34 cellular contexts compared by ENCODE assay signal in genomic region chr6:45562171-45562570, GRCh38.
"Had no signal": no experiment of that assay in that cellular context is flagged by ENCODE, and none has a peak within 500 bp of the region (broad histone marks: within the 10 kb centered on the region; RNA-seq: fewer than 3 reads in every experiment).

No MANE protein-coding gene starts in this region.

- H3K9me3 ChIP-seq: adrenal gland, ascending aorta, body of pancreas, breast epithelium had no signal

- H3K4me3 ChIP-seq: adrenal gland, ascending aorta, body of pancreas, breast epithelium, cardiac muscle cell had no signal

- H3K4me1 ChIP-seq: adrenal gland, ascending aorta, body of pancreas, breast epithelium had no signal

- FAIRE-seq: astrocyte, bronchial epithelial cell had no signal

- H3K27me3 ChIP-seq: adrenal gland, ascending aorta, body of pancreas, brain microvascular endothelial cell, breast epithelium, cardiac muscle cell had no signal

- ATAC-seq: activated naive CD4-positive, alpha-beta T cell treated with anti-CD3 and anti-CD28 coated beads, Interleukin-2, amount 50 U/mL, for 72 hours; activated naive CD8-positive, alpha-beta T cell treated with anti-CD3 and anti-CD28 coated beads, Interleukin-2, amount 50 U/mL, for 24 hours; activated T-cell treated with anti-CD3 and anti-CD28 coated beads, Interleukin-2, amount 50 U/mL, for 4 hours; activated T-cell treated with anti-CD3 and anti-CD28 coated beads, Interleukin-2, amount 50 U/mL, for 72 hours; activated T-helper 17 cell treated with anti-CD3 and anti-CD28 coated beads, Interleukin-2, amount 50 U/mL, for 72 hours; body of pancreas had no signal

- H3K36me3 ChIP-seq: adrenal gland, ascending aorta, brain microvascular endothelial cell, breast epithelium, cardiac muscle cell had no signal

- H3K27ac ChIP-seq: adrenal gland, ascending aorta, body of pancreas, brain microvascular endothelial cell, breast epithelium, cardiac muscle cell had no signal

- DNase-seq: activated effector memory CD4-positive, alpha-beta T cell treated with anti-CD3 and anti-CD28 coated beads, Interleukin-2, amount 50 U/mL, for 16 hours; activated effector memory CD4-positive, alpha-beta T cell treated with Interleukin-2 at 50 U/mL for 16 hours; activated gamma-delta T cell; activated gamma-delta T cell treated with Interleukin-2 at 50 U/mL for 16 hours; activated naive CD4-positive, alpha-beta T cell; activated naive CD4-positive, alpha-beta T cell treated with anti-CD3 and anti-CD28 coated beads for 36 hours; activated naive CD4-positive, alpha-beta T cell treated with anti-CD3 and anti-CD28 coated beads, Interleukin-2, amount 10 ng/mL, durations not matched to agents 7 days and 5 days; activated naive CD4-positive, alpha-beta T cell treated with anti-CD3 and anti-CD28 coated beads, Interleukin-2, amount 50 U/mL, for 16 hours; activated naive CD4-positive, alpha-beta T cell treated with Interleukin-2 at 50 U/mL for 16 hours; activated naive CD8-positive, alpha-beta T cell treated with anti-CD3 and anti-CD28 coated beads for 36 hours; activated naive CD8-positive, alpha-beta T cell treated with anti-CD3 and anti-CD28 coated beads, Interleukin-2, amount 10 ng/mL, durations not matched to agents 7 days and 5 days; activated naive CD8-positive, alpha-beta T cell treated with anti-CD3 and anti-CD28 coated beads, Interleukin-2, amount 50 U/mL, for 24 hours; activated T-cell treated with anti-CD3 and anti-CD28 coated beads, Interleukin-2, amount 50 U/mL, for 1 hour; activated T-cell treated with anti-CD3 and anti-CD28 coated beads, Interleukin-2, amount 50 U/mL, for 24 hours; activated T-cell treated with anti-CD3 and anti-CD28 coated beads, Interleukin-2, amount 50 U/mL, for 4 hours; activated T-cell treated with anti-CD3 and anti-CD28 coated beads, Interleukin-2, amount 50 U/mL, for 48 hours; activated T-cell treated with anti-CD3 and anti-CD28 coated beads, Interleukin-2, amount 50 U/mL, for 72 hours; adrenal gland; amniotic stem cell; amygdala; anterior cingulate cortex; aorta; body of pancreas; brain microvascular endothelial cell; caudate nucleus; central memory CD4-positive, alpha-beta T cell; cerebellar nuclear complex had no signal
